Comparison of ENCODE assay signal across 21 cellular contexts in genomic region chr5:133730866-133731265, GRCh38.
DNase-seq lines count a peak whose midpoint lies in the region; ATAC-seq and TF ChIP-seq lines count a peak whose summit lies in the region.
"Had no signal": no experiment of that assay in that cellular context is flagged by ENCODE, and none has a peak within 500 bp of the region (broad histone marks: within the 10 kb centered on the region; RNA-seq: fewer than 3 reads in every experiment).

No MANE protein-coding gene starts in this region.

- no peak overlapping the region for H3K9ac ChIP-seq in PC-3 (ENCODE audit: low read length)
- H3K9ac ChIP-seq: BLaER1 treated with 17β-estradiol and CSF1 and Interleukin-3, amounts not matched to agents 10 nM and 100 nM had no signal

- ATAC-seq in Right ventricle myocardium inferior (no peak), GM18502 (IDR thresholded peaks at IDR 0.05; ENCODE audit: poor library complexity, unreplicated experiment) (no peak), PC-3 (no peak)
- ATAC-seq: GM12878, GM23338, HCT116 had no signal

- H3K9me3 Mint-ChIP-seq in osteocyte (ENCODE audit: unreplicated experiment) = peaks cover 14% of the 10 kb centered on the region
- H3K9me3 Mint-ChIP-seq: CD4-positive, alpha-beta T cell had no signal

- H3K4me1 ChIP-seq in right atrium auricular region (no peaks in the 10 kb centered on the region), PC-3 (ENCODE audit: insufficient read depth, low read length) (peaks cover 15% of the 10 kb centered on the region)

- H2AFZ ChIP-seq in PC-3 (ENCODE audit: low read length) = no peak overlapping the region
- H2AFZ ChIP-seq: GM23338 had no signal

- H3K9me2 ChIP-seq in PC-3 (replicated peaks; ENCODE audit: low read length) = no peaks in the 10 kb centered on the region

- CTCF ChIA-PET in PC-3 (lab: Charles Lee) = no interaction called here

- H3K4me2 ChIP-seq in PC-3 (ENCODE audit: low read length) = no peak overlapping the region
- H3K4me2 ChIP-seq: BLaER1 treated with 17β-estradiol and CSF1 and Interleukin-3, amounts not matched to agents 10 nM and 100 nM; GM23338 had no signal

- intact Hi-C loops in Right ventricle myocardium inferior (cut with DNase I) (no loop called here), PC-3 (cut with micrococcal nuclease) (no loop called here)

- H3K27ac Mint-ChIP-seq in osteocyte (ENCODE audit: unreplicated experiment) = no peak overlapping the region
- H3K27ac Mint-ChIP-seq: B cell; CD4-positive, alpha-beta T cell; CD8-positive, alpha-beta memory T cell; GM23338; H9 had no signal

- H3K27me3 ChIP-seq in right atrium auricular region (no peaks in the 10 kb centered on the region), PC-3 (ENCODE audit: low read length) (no peaks in the 10 kb centered on the region)
- H3K27me3 ChIP-seq: BLaER1 treated with 17β-estradiol and CSF1 and Interleukin-3, amounts not matched to agents 10 nM and 100 nM had no signal

- H3K79me2 ChIP-seq in PC-3 (ENCODE audit: low read length) = no peaks in the 10 kb centered on the region

- H3K4me3 ChIP-seq in right atrium auricular region (no peak overlapping the region), PC-3 (ENCODE audit: low read length) (no peak overlapping the region)
- H3K4me3 ChIP-seq: BLaER1 treated with 17β-estradiol and CSF1 and Interleukin-3, amounts not matched to agents 10 nM and 100 nM; GM12878; GM23338 had no signal

- H3K27ac ChIP-seq in right atrium auricular region = no peak overlapping the region
- H3K27ac ChIP-seq in PC-3 (ENCODE audit: low read length) = no peak overlapping the region
- H3K27ac ChIP-seq: 22Rv1; BLaER1 treated with 17β-estradiol and CSF1 and Interleukin-3, amounts not matched to agents 10 nM and 100 nM had no signal

- H3K4me1 Mint-ChIP-seq in osteocyte (ENCODE audit: unreplicated experiment) = peaks cover 11% of the 10 kb centered on the region
- H3K4me1 Mint-ChIP-seq: B cell; CD14-positive monocyte; CD8-positive, alpha-beta memory T cell; GM23338 had no signal

- DNase-seq in DMS 273 (lab: John Stamatoyannopoulos, UW; ENCODE audit: unreplicated experiment) (peak; percentile 30), DMS 273 treated with DMSO at 0.1 percent for 48 hours (lab: John Stamatoyannopoulos, UW) (no peak), right atrium auricular region (ENCODE audit: low spot score) (peak; percentile 23), Right ventricle myocardium inferior (ENCODE audit: missing footprints) (no peak), osteocyte (ENCODE audit: extremely low spot score, unreplicated experiment) (peak; percentile 44), ureter (ENCODE audit: low spot score) (peak; percentile 10), PC-3 (no peak)
- DNase-seq: CD8-positive, alpha-beta memory T cell; DMS153; DND-41; GDM1; H9 had no signal

- BruUV-seq in PC-3 (replicated peaks; lab: Mats Ljungman, UMichigan) = no TSS peak

- TF ChIP-seq CTCF in right atrium auricular region (IDR thresholded peaks at IDR 0.05) (no peak), osteocyte (IDR thresholded peaks at IDR 0.05) (no peak), PC-3 (conservative IDR thresholded peaks at IDR 0.05; ENCODE audit: low read depth, low read length) (no peak)

- H3K27me3 Mint-ChIP-seq in osteocyte (ENCODE audit: unreplicated experiment) = peaks cover 6% of the 10 kb centered on the region

- no peaks in the 10 kb centered on the region for H3K36me3 Mint-ChIP-seq in osteocyte (ENCODE audit: unreplicated experiment)
- H3K36me3 Mint-ChIP-seq: CD14-positive monocyte had no signal

- no peak overlapping the region for H3K4me3 Mint-ChIP-seq in osteocyte (ENCODE audit: unreplicated experiment)
- H3K4me3 Mint-ChIP-seq: B cell; CD14-positive monocyte; CD4-positive, alpha-beta T cell; CD8-positive, alpha-beta memory T cell; GM23338; H9 had no signal

- H3F3A ChIP-seq in PC-3 (ENCODE audit: low read length, unreplicated experiment) = peaks cover 4% of the 10 kb centered on the region

- POLR2A ChIA-PET in PC-3 (lab: Charles Lee; ENCODE audit: unreplicated experiment) = no interaction called here

- H3K36me3 ChIP-seq in right atrium auricular region (no peaks in the 10 kb centered on the region), PC-3 (ENCODE audit: low read depth, low read length) (no peaks in the 10 kb centered on the region)
- H3K36me3 ChIP-seq: BLaER1 treated with 17β-estradiol and CSF1 and Interleukin-3, amounts not matched to agents 10 nM and 100 nM had no signal

- H4K20me1 ChIP-seq in PC-3 (ENCODE audit: low read length) = no peaks in the 10 kb centered on the region
- H4K20me1 ChIP-seq: BLaER1 treated with 17β-estradiol and CSF1 and Interleukin-3, amounts not matched to agents 10 nM and 100 nM had no signal

- H3K9me3 ChIP-seq in right atrium auricular region = no peaks in the 10 kb centered on the region
- no peaks in the 10 kb centered on the region for H3K9me3 ChIP-seq in PC-3 (ENCODE audit: low read length)

Comparison
In these comparisons a context has a peak if more than half of its experiments do, and no peak if none do; other contexts are left out.
1. DNase-seq: peak in DMS 273 (single experiment), right atrium auricular region (single experiment), osteocyte (single experiment) and ureter (single experiment); none in DMS 273 treated with DMSO at 0.1 percent for 48 hours (single experiment), Right ventricle myocardium inferior (single experiment) and PC-3 (single experiment).